15 cellular contexts compared by ENCODE assay signal in the genomic region with DNA sequence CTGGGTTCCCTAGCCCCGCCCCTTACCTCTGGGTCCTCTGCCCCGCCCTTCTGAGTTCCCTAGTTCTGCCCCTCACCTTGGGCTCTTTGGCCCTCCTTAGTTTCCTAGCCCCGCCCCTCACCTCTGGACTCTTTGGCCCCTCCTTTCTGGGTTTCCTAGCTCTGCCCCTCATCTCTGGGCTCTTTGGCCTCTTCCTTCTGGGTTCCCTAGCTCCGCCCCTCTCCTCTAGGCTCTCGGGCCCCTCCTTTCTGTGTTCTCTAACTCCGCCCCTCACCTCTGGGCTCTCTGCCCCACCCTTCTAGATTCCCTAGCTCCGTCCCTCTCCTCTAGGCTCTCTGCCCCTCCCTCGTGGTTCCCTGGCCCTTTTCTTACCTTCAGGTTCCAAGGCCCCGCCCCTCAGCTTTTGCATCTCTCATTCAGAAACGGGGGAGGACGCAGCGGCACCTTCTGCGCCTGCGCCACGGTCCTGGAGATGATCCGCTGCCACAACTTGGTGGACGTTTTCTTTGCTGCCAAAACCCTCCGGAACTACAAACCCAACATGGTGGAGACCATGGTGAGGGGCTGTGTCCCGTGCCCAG.
DNase-seq lines count a peak whose midpoint lies in the region; ATAC-seq and TF ChIP-seq lines count a peak whose summit lies in the region.
"Had no signal": no experiment of that assay in that cellular context is flagged by ENCODE, and none has a peak within 500 bp of the region (broad histone marks: within the 10 kb centered on the region; RNA-seq: fewer than 3 reads in every experiment).

No MANE protein-coding gene starts in this region.

- H3K9me3 Mint-ChIP-seq in H9 (no peaks in the 10 kb centered on the region), neural progenitor cell (no peaks in the 10 kb centered on the region)
- H3K9me3 Mint-ChIP-seq: activated T-helper 17 cell treated with anti-CD3 and anti-CD28 coated beads, Interleukin-2, amount 50 U/mL, for 72 hours; T-helper 2 cell treated with Interferon-gamma antibody and Interleukin-4, amounts not matched to agents 5 μg/mL and 100 μg/mL, for 36 hours had no signal

- no peaks in the 10 kb centered on the region for H3K27me3 ChIP-seq in H9 (ENCODE audit: insufficient read depth, low read length)
- no peaks in the 10 kb centered on the region for H3K27me3 ChIP-seq in foreskin keratinocyte
- H3K27me3 ChIP-seq in neural progenitor cell, result no peaks in the 10 kb centered on the region
- H3K27me3 ChIP-seq: neutrophil had no signal

- H3K27me3 Mint-ChIP-seq in H9 (ENCODE audit: low read depth), result no peaks in the 10 kb centered on the region
- H3K27me3 Mint-ChIP-seq in neural progenitor cell (ENCODE audit: insufficient read depth, low read depth), result peaks cover 9% of the 10 kb centered on the region
- H3K27me3 Mint-ChIP-seq: activated T-helper 17 cell treated with anti-CD3 and anti-CD28 coated beads, Interleukin-2, amount 50 U/mL, for 72 hours had no signal

- no peak overlapping the region for H3K56ac ChIP-seq in H9 (ENCODE audit: insufficient read length, low read depth, low read length)

- no peak overlapping the region for H2BK20ac ChIP-seq in H9 (ENCODE audit: low read depth, low read length, poor library complexity, severe bottlenecking)

- H3K4me1 Mint-ChIP-seq in H9 (peaks cover 13 to 18% of the 10 kb centered on the region in 2 experiments), neural progenitor cell (peaks cover 7% of the 10 kb centered on the region)
- H3K4me1 Mint-ChIP-seq: activated T-helper 17 cell treated with anti-CD3 and anti-CD28 coated beads, Interleukin-2, amount 50 U/mL, for 72 hours had no signal

- WGBS in H9 (ENCODE audit: extremely low coverage, insufficient read length, low lambda C conversion rate), result no CpG with 5 or more reads among the region's 19 CpGs

- H4K8ac ChIP-seq in H9 (replicated peaks; ENCODE audit: insufficient read length, low read depth, low read length), result no peak overlapping the region

- no peak overlapping the region for H4K91ac ChIP-seq in H9 (ENCODE audit: insufficient read length, low read depth, low read length)

- no peak overlapping the region for H3K4ac ChIP-seq in H9 (ENCODE audit: low read depth, low read length)

- no peaks in the 10 kb centered on the region for H3K79me1 ChIP-seq in H9 (ENCODE audit: insufficient read depth, low read depth, low read length, poor library complexity, severe bottlenecking)

- H3K9ac ChIP-seq in H9 (ENCODE audit: extremely low read depth, insufficient read length, low read length) (no peak overlapping the region), neural progenitor cell (no peak overlapping the region)

- no peak overlapping the region for H2AFZ ChIP-seq in H9 (ENCODE audit: low read length)
- peak overlapping the region; percentile 48 for H2AFZ ChIP-seq in neural progenitor cell (replicated peaks)

- H3K4me3 Mint-ChIP-seq in H9 (peak overlapping the region; percentile 37 to 63), neural progenitor cell (no peak overlapping the region)
- H3K4me3 Mint-ChIP-seq: activated T-helper 17 cell treated with anti-CD3 and anti-CD28 coated beads, Interleukin-2, amount 50 U/mL, for 72 hours; T-helper 2 cell treated with Interferon-gamma antibody and Interleukin-4, amounts not matched to agents 5 μg/mL and 100 μg/mL, for 36 hours had no signal

- H3K4me2 ChIP-seq in H9 (ENCODE audit: insufficient read depth, insufficient read length, low read length) (peak overlapping the region; percentile 59), neural progenitor cell (peak overlapping the region; percentile 47)

- no peaks in the 10 kb centered on the region for H3K23me2 ChIP-seq in H9 (ENCODE audit: insufficient read length, low read depth, low read length, poor library complexity, severe bottlenecking)

- H3T11ph ChIP-seq in H9 (ENCODE audit: low read length), result no peak overlapping the region

- H3K14ac ChIP-seq in H9 (ENCODE audit: insufficient read depth, low read length), result peak overlapping the region; percentile 27; the same call in 1 of the 2 replicates

- no peak overlapping the region for H3K23ac ChIP-seq in H9 (ENCODE audit: insufficient read length, low read depth, low read length)

- H2AK5ac ChIP-seq in H9 (ENCODE audit: insufficient read length, low read length), result no peak overlapping the region

- H3K79me2 ChIP-seq in H9 (ENCODE audit: insufficient read depth, low read length) (no peaks in the 10 kb centered on the region), neural progenitor cell (ENCODE audit: low read depth) (no peaks in the 10 kb centered on the region)

- no peak overlapping the region for H2BK12ac ChIP-seq in H9 (ENCODE audit: insufficient read length, low read depth, low read length)

- H3K36me3 ChIP-seq in neural progenitor cell, result no peaks in the 10 kb centered on the region
- H3K36me3 ChIP-seq: neutrophil had no signal

- H2BK120ac ChIP-seq in H9 (ENCODE audit: low read depth, low read length, poor library complexity, severe bottlenecking), result no peak overlapping the region

- H3K9me3 ChIP-seq in H9 (ENCODE audit: control insufficient read depth, low read depth, low read length) (no peaks in the 10 kb centered on the region), neural progenitor cell (ENCODE audit: low read depth) (no peaks in the 10 kb centered on the region)
- H3K9me3 ChIP-seq: neutrophil had no signal

- H3F3A ChIP-seq in neural progenitor cell (ENCODE audit: low read depth), result peaks cover 14% of the 10 kb centered on the region

- H3K27ac ChIP-seq in H9 (ENCODE audit: insufficient read length, low read depth, low read length) (no peak overlapping the region), foreskin keratinocyte (no peak overlapping the region), neural progenitor cell (no peak overlapping the region)
- H3K27ac ChIP-seq: neutrophil, skin epidermis had no signal

- H3K4me1 ChIP-seq in H9 (ENCODE audit: insufficient read depth, low read length), result no peaks in the 10 kb centered on the region; the same call in 1 of the 2 replicates
- no peaks in the 10 kb centered on the region for H3K4me1 ChIP-seq in foreskin keratinocyte
- H3K4me1 ChIP-seq in neural progenitor cell, result peaks cover 12% of the 10 kb centered on the region

- no peaks in the 10 kb centered on the region for H4K20me1 ChIP-seq in H9 (ENCODE audit: control insufficient read depth, insufficient read depth, insufficient read length)
- H4K20me1 ChIP-seq in neural progenitor cell (ENCODE audit: low read depth), result no peaks in the 10 kb centered on the region

- H3K4me3 ChIP-seq in neural progenitor cell, result no peak overlapping the region
- H3K4me3 ChIP-seq: skin epidermis had no signal

- H4K5ac ChIP-seq in H9 (ENCODE audit: insufficient read length, low read depth, low read length), result no peak overlapping the region

- peak overlapping the region; percentile 41 for H3K18ac ChIP-seq in H9 (ENCODE audit: insufficient read length, low read depth, low read length)

- no peak overlapping the region for H2BK15ac ChIP-seq in H9 (ENCODE audit: low read depth, low read length)

- peak overlapping the region; percentile 26 to 87 (median 75); a peak in 5 of 7 replicates for H3K27ac Mint-ChIP-seq in H9
- H3K27ac Mint-ChIP-seq in neural progenitor cell, result no peak overlapping the region
- H3K27ac Mint-ChIP-seq: activated T-helper 17 cell treated with anti-CD3 and anti-CD28 coated beads, Interleukin-2, amount 50 U/mL, for 72 hours; T-helper 2 cell treated with Interferon-gamma antibody and Interleukin-4, amounts not matched to agents 5 μg/mL and 100 μg/mL, for 36 hours had no signal

- TF ChIP-seq CTCF in H9 (conservative IDR thresholded peaks at IDR 0.05) (no peak), foreskin keratinocyte (conservative IDR thresholded peaks at IDR 0.05) (no peak), neural progenitor cell (IDR thresholded peaks at IDR 0.05) (no peak)

- DNase-seq in H9, result peak; percentile 99
- peak; percentile 7 for DNase-seq in NCI-H69 (lab: John Stamatoyannopoulos, UW)
- DNase-seq in foreskin keratinocyte, result peak; percentile 46 to 66
- DNase-seq in neural progenitor cell (ENCODE audit: low spot score), result peak; percentile 99
- DNase-seq in globus pallidus (ENCODE audit: low spot score), result no peak
- DNase-seq in NCI-H748 treated with DMSO at 0.1 percent for 48 hours (lab: John Stamatoyannopoulos, UW), result no peak
- DNase-seq: activated CD4-positive, alpha-beta T cell treated with anti-CD3 and anti-CD28 coated beads, Interleukin-2, amount 50 U/mL, for 48 hours; GF-D8; left ventricle myocardium superior had no signal

- no peak overlapping the region for H2BK5ac ChIP-seq in H9 (ENCODE audit: insufficient read length, low read length)

- H3K36me3 Mint-ChIP-seq in H9 (ENCODE audit: insufficient read depth in 1 of 3, low read depth in 3 of 3) (peaks cover 2 to 19% (median 13%) of the 10 kb centered on the region in 3 experiments; a peak in 5 of 7 replicates), neural progenitor cell (peaks cover 2% of the 10 kb centered on the region)

- ATAC-seq in foreskin keratinocyte (peak; percentile 70), HG03354 (IDR thresholded peaks at IDR 0.05; ENCODE audit: poor library complexity, severe bottlenecking, unreplicated experiment) (no peak), HG02678 (IDR thresholded peaks at IDR 0.05; ENCODE audit: unreplicated experiment) (no peak)
- ATAC-seq: activated T-helper 17 cell treated with anti-CD3 and anti-CD28 coated beads, Interleukin-2, amount 50 U/mL, for 72 hours had no signal

Comparison
In these comparisons a context has a peak if more than half of its experiments do, and no peak if none do; other contexts are left out.
1. DNase-seq: peak in H9 (single experiment), NCI-H69 (single experiment), foreskin keratinocyte (2 of 2) and neural progenitor cell (single experiment); none in globus pallidus (single experiment) and NCI-H748 treated with DMSO at 0.1 percent for 48 hours (single experiment).